ENCODE assay signal across 16 cellular contexts in the genomic region with DNA sequence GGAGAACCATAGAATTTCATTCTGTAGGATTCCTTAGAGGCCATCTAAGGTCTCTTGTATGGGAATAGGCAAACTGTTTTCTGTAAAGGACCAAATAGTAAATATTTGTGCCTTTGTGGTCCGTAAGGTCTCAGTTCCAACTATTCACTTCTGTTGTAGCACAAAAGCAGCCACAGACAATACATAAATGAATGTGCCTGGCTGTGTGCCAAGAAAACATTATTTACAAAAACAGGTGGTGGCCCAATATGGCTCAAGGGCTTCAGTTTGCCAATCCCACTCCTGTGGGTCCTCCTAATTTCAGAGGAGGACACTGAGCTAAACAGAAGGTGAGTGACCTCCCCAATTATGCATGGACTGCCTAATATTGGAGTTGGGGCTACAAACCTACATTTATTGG.
A peak's percentile ranks its signal among the peaks of the same experiment; 100 is the strongest.
DNase-seq lines count a peak whose midpoint lies in the region; ATAC-seq and TF ChIP-seq lines count a peak whose summit lies in the region.
"Had no signal": no experiment of that assay in that cellular context is flagged by ENCODE, and none has a peak within 500 bp of the region (broad histone marks: within the 10 kb centered on the region; RNA-seq: fewer than 3 reads in every experiment).

No MANE protein-coding gene starts in this region.

- peaks cover 65% of the 10 kb centered on the region for H3K4me1 Mint-ChIP-seq in nephron
- H3K4me1 Mint-ChIP-seq: natural killer cell had no signal

- ATAC-seq in right cardiac atrium (no peak), GM18502 (IDR thresholded peaks at IDR 0.05; ENCODE audit: poor library complexity, unreplicated experiment) (no peak), HG03520 (IDR thresholded peaks at IDR 0.05; ENCODE audit: unreplicated experiment) (no peak)
- ATAC-seq: activated CD4-positive, alpha-beta T cell treated with anti-CD3 and anti-CD28 coated beads for 36 hours; activated T-helper 17 cell treated with anti-CD3 and anti-CD28 coated beads, Interleukin-2, amount 50 U/mL, for 72 hours; natural killer cell had no signal

- peaks cover 5% of the 10 kb centered on the region for H3K9me3 Mint-ChIP-seq in nephron
- H3K9me3 Mint-ChIP-seq: activated T-helper 17 cell treated with anti-CD3 and anti-CD28 coated beads, Interleukin-2, amount 50 U/mL, for 72 hours; natural killer cell had no signal

- no peaks in the 10 kb centered on the region for H3K27me3 Mint-ChIP-seq in nephron (ENCODE audit: low read depth)
- H3K27me3 Mint-ChIP-seq: activated CD4-positive, alpha-beta T cell treated with anti-CD3 and anti-CD28 coated beads for 36 hours; activated T-helper 17 cell treated with anti-CD3 and anti-CD28 coated beads, Interleukin-2, amount 50 U/mL, for 72 hours had no signal

- H3K9me3 ChIP-seq in left ventricle myocardium inferior (replicated peaks) (no peaks in the 10 kb centered on the region), right cardiac atrium (ENCODE audit: control insufficient read depth, low read length) (no peaks in the 10 kb centered on the region), suprapubic skin (no peaks in the 10 kb centered on the region)

- TF ChIP-seq CTCF in left ventricle myocardium inferior (IDR thresholded peaks at IDR 0.05; ENCODE audit: borderline replicate concordance) (no peak), nephron (IDR thresholded peaks at IDR 0.05; ENCODE audit: unreplicated experiment in 3 of 3) (no peak), suprapubic skin (IDR thresholded peaks at IDR 0.05) (no peak)

- no peaks in the 10 kb centered on the region for H3K27me3 ChIP-seq in left ventricle myocardium inferior (ENCODE audit: low read depth)
- no peaks in the 10 kb centered on the region for H3K27me3 ChIP-seq in right cardiac atrium (ENCODE audit: control insufficient read depth, insufficient read depth)
- no peaks in the 10 kb centered on the region for H3K27me3 ChIP-seq in suprapubic skin

- peak overlapping the region; percentile 50 for H3K27ac ChIP-seq in left ventricle myocardium inferior (replicated peaks)
- no peak overlapping the region for H3K27ac ChIP-seq in right cardiac atrium (ENCODE audit: low read length)
- H3K27ac ChIP-seq in suprapubic skin, result no peak overlapping the region
- H3K27ac ChIP-seq: dorsolateral prefrontal cortex had no signal

- H3K4me1 ChIP-seq in left ventricle myocardium inferior (peaks cover 71% of the 10 kb centered on the region), right cardiac atrium (ENCODE audit: control insufficient read depth, insufficient read depth, low read length) (peaks cover 19% of the 10 kb centered on the region), suprapubic skin (peaks cover 18% of the 10 kb centered on the region)

- intact Hi-C loops in left ventricle myocardium inferior (cut with micrococcal nuclease), result no loop called here
- intact Hi-C loops in right cardiac atrium (cut with DNase I), result loop anchor here in 1 of 4 donors (10.0 kb wide), 1 partner anchor 73 kb away; no protein-coding TSS in a partner anchor

- TF ChIP-seq POLR2A in suprapubic skin (IDR thresholded peaks at IDR 0.05), result no peak

- H3K36me3 ChIP-seq in left ventricle myocardium inferior (peaks cover 62% of the 10 kb centered on the region), suprapubic skin (peaks cover 16% of the 10 kb centered on the region)

- no peak for TF ChIP-seq EP300 in suprapubic skin (IDR thresholded peaks at IDR 0.05)

- H3K4me3 ChIP-seq in left ventricle myocardium inferior (no peak overlapping the region), right cardiac atrium (ENCODE audit: low read length) (no peak overlapping the region), suprapubic skin (no peak overlapping the region)
- H3K4me3 ChIP-seq: dorsolateral prefrontal cortex had no signal

- peaks cover 4% of the 10 kb centered on the region for H3K36me3 Mint-ChIP-seq in nephron (ENCODE audit: low read depth)

- DNase-seq in left ventricle myocardium inferior (no peak), right cardiac atrium (no peak), NCI-H748 (lab: John Stamatoyannopoulos, UW; ENCODE audit: unreplicated experiment) (peak; percentile 66), suprapubic skin (ENCODE audit: low spot score in 2 of 2) (no peak), midbrain (lab: John Stamatoyannopoulos, UW) (no peak)
- DNase-seq: activated CD4-positive, alpha-beta T cell treated with anti-CD3 and anti-CD28 coated beads for 36 hours; KBM-7; mesenchymal stem cell; natural killer cell; NCI-H446 treated with DMSO at 0.1 percent for 48 hours; posterior cingulate gyrus had no signal

- WGBS in right cardiac atrium, result 77% methylated on average over 1 of the region's 1 CpG
- WGBS in suprapubic skin, result 100% methylated on average over 1 of the region's 1 CpG

- peak overlapping the region; percentile 68 to 94 (median 75) for H3K27ac Mint-ChIP-seq in nephron
- H3K27ac Mint-ChIP-seq: activated CD4-positive, alpha-beta T cell treated with anti-CD3 and anti-CD28 coated beads for 36 hours had no signal

- H3K4me3 Mint-ChIP-seq in nephron, result peak overlapping the region in 2 of 3 experiments; percentile 16 to 71
- H3K4me3 Mint-ChIP-seq: activated CD4-positive, alpha-beta T cell treated with anti-CD3 and anti-CD28 coated beads for 36 hours; activated T-helper 17 cell treated with anti-CD3 and anti-CD28 coated beads, Interleukin-2, amount 50 U/mL, for 72 hours; natural killer cell had no signal
